In genomic region chr10:32307609-32308008, GRCh38 we compare ENCODE assay signal across 1 cellular context.
TF ChIP-seq lines count a peak whose summit lies in the region.

No MANE protein-coding gene starts in this region.

TF ChIP-seq in HepG2, 621 proteins besides CTCF, POLR2A, EP300 and RAD21 (continued from another document):
- TF ChIP-seq NFYC (CRISPR knock-in tag; IDR thresholded peaks at IDR 0.05): no peak
- no peak for TF ChIP-seq HNRNPH1 (optimal IDR thresholded peaks at IDR 0.05; ENCODE audit: low read depth, low read length)
- TF ChIP-seq PHF5A (CRISPR knock-in tag; IDR thresholded peaks at IDR 0.05; ENCODE audit: low read depth, unreplicated experiment): no peak
- TF ChIP-seq NR2F1 (CRISPR knock-in tag; IDR thresholded peaks at IDR 0.05): no peak
- no peak for TF ChIP-seq HOXA9 (CRISPR knock-in tag; IDR thresholded peaks at IDR 0.05; ENCODE audit: borderline replicate concordance)
- no peak for TF ChIP-seq GFI1 (CRISPR knock-in tag; IDR thresholded peaks at IDR 0.05; ENCODE audit: borderline replicate concordance)
- no peak for TF ChIP-seq NFYB (CRISPR knock-in tag; IDR thresholded peaks at IDR 0.05)
- no peak for TF ChIP-seq CBFB (CRISPR knock-in tag; IDR thresholded peaks at IDR 0.05)
